18 cellular contexts compared by ENCODE assay signal in genomic region chr6:33981421-33981820, GRCh38.
DNase-seq lines count a peak whose midpoint lies in the region; ATAC-seq, FAIRE-seq and TF ChIP-seq lines count a peak whose summit lies in the region.
"Had no signal": no experiment of that assay in that cellular context is flagged by ENCODE, and none has a peak within 500 bp of the region (broad histone marks: within the 10 kb centered on the region; RNA-seq: fewer than 3 reads in every experiment).

No MANE protein-coding gene starts in this region.

- POLR2A ChIA-PET in SK-N-SH (lab: Yijun Ruan, JAX): no interaction called here

- TF ChIP-seq POLR2A in transverse colon (IDR thresholded peaks at IDR 0.05): no peak

- H3K36me3 ChIP-seq in SK-N-SH (replicated peaks in 1 of 2; ENCODE audit: control insufficient read depth in 1 of 2, insufficient read depth in 2 of 2, low read length in 1 of 2) (no peaks in the 10 kb centered on the region), WERI-Rb-1 (no peaks in the 10 kb centered on the region), transverse colon (no peaks in the 10 kb centered on the region)
- H3K36me3 ChIP-seq: BLaER1 had no signal

- intact Hi-C loops in left colon (cut with DNase I, micrococcal nuclease) (no loop called here), transverse colon (cut with DNase I; ENCODE audit: low total_unique reads) (no loop called here)

- WGBS in SK-N-SH (ENCODE audit: low lambda C conversion rate): 81% methylated on average over 6 of the region's 7 CpGs
- WGBS in transverse colon (ENCODE audit: low coverage in 1 of 2), 2 donors: 67% methylated on average over 7 of the region's 7 CpGs; no CpG with 5 or more reads in 1 of the 2 donors

- H3K4me2 ChIP-seq in SK-N-SH: no peak overlapping the region
- H3K4me2 ChIP-seq: BLaER1, PC-9 had no signal

- no peaks in the 10 kb centered on the region for H3K9me3 ChIP-seq in SK-N-SH
- peaks cover under 1% of the 10 kb centered on the region for H3K9me3 ChIP-seq in WERI-Rb-1 (ENCODE audit: severe bottlenecking)
- H3K9me3 ChIP-seq in transverse colon: no peaks in the 10 kb centered on the region
- H3K9me3 ChIP-seq: BLaER1 had no signal

- H3K27me3 ChIP-seq in SK-N-SH (ENCODE audit: insufficient read depth): peaks cover 7% of the 10 kb centered on the region
- H3K27me3 ChIP-seq in WERI-Rb-1 (ENCODE audit: insufficient read depth, low read depth, severe bottlenecking): no peaks in the 10 kb centered on the region
- H3K27me3 ChIP-seq in transverse colon: peaks cover 4% of the 10 kb centered on the region
- H3K27me3 ChIP-seq: BLaER1 had no signal

- no peaks in the 10 kb centered on the region for H3K9me2 ChIP-seq in SK-N-SH

- H3K79me2 ChIP-seq in SK-N-SH (ENCODE audit: insufficient read depth): no peaks in the 10 kb centered on the region

- H3K4me3 ChIP-seq in SK-N-SH (ENCODE audit: low read depth in 2 of 2, low read length in 1 of 2) (no peak overlapping the region), WERI-Rb-1 (ENCODE audit: low read depth, low read length) (no peak overlapping the region), transverse colon (no peak overlapping the region), foreskin fibroblast (ENCODE audit: low read depth in 1 of 2, low read length in 2 of 2) (no peak overlapping the region)
- H3K4me3 ChIP-seq: BLaER1, PC-9 had no signal

- H3K27ac ChIP-seq in SK-N-SH (ENCODE audit: low read depth in 2 of 2, low read length in 1 of 2) (no peak overlapping the region), WERI-Rb-1 (peak overlapping the region; percentile 95), transverse colon (peak overlapping the region; percentile 8 to 37 (median 30))
- H3K27ac ChIP-seq: 22Rv1, BLaER1, PC-9 had no signal

- no peak for FAIRE-seq in HTR-8/SVneo (lab: Jason Lieb, UNC)

- in situ Hi-C loops in transverse colon (cut with MboI; ENCODE audit: low pct_ligation_motif_present in 1 of 4, low pct_unique_long_range_greater_than_20kb in 1 of 4, low sequenced_read_pairs in 3 of 4): no loop called here

- no peaks in the 10 kb centered on the region for H3F3A ChIP-seq in SK-N-SH (replicated peaks; ENCODE audit: insufficient read depth)

- no peak overlapping the region for H2AFZ ChIP-seq in SK-N-SH (ENCODE audit: low read depth)
- H2AFZ ChIP-seq: PC-9 had no signal

- no peak for TF ChIP-seq CTCF in SK-N-SH (IDR thresholded peaks at IDR 0.05)
- TF ChIP-seq CTCF in WERI-Rb-1 (IDR thresholded peaks at IDR 0.05; ENCODE audit: low read depth, low read length): no peak
- no peak for TF ChIP-seq CTCF in transverse colon (IDR thresholded peaks at IDR 0.05)
- TF ChIP-seq CTCF in foreskin fibroblast (IDR thresholded peaks at IDR 0.05; ENCODE audit: low read depth, low read length): no peak

- no peak overlapping the region for H3K9ac ChIP-seq in SK-N-SH
- H3K9ac ChIP-seq: BLaER1 had no signal

- CTCF ChIA-PET in SK-N-SH (lab: Yijun Ruan, JAX): interaction anchor here (1.2 to 2.3 kb wide), 2 partner anchors 211 to 238 kb away, joined by 4 to 6 read pairs; no protein-coding TSS in a partner anchor

- ATAC-seq in SK-N-SH treated with all-trans-retinoic acid at 6 μM for 48 hours: no peak
- ATAC-seq in left colon: no peak

- H3K4me1 ChIP-seq in SK-N-SH (ENCODE audit: control insufficient read depth in 1 of 2, insufficient read depth in 2 of 2, low read depth in 1 of 2, low read length in 1 of 2): peaks cover 0 to 9% of the 10 kb centered on the region in 2 experiments; a peak in 1 of 4 replicates
- H3K4me1 ChIP-seq in transverse colon: peaks cover 0 to 24% (median 13%) of the 10 kb centered on the region in 4 donors

- TF ChIP-seq EP300 in SK-N-SH (IDR thresholded peaks at IDR 0.05; ENCODE audit: borderline replicate concordance in 1 of 2, low read depth in 1 of 2, low read length in 1 of 2): no peak
- TF ChIP-seq EP300 in transverse colon (IDR thresholded peaks at IDR 0.05; ENCODE audit: low read depth): no peak

- no peak for TF ChIP-seq RAD21 in SK-N-SH (IDR thresholded peaks at IDR 0.05; ENCODE audit: low read length)

- no peaks in the 10 kb centered on the region for H4K20me1 ChIP-seq in SK-N-SH (ENCODE audit: insufficient read depth)
- H4K20me1 ChIP-seq: BLaER1 had no signal

- DNase-seq in SK-N-SH: peak; percentile 4
- peak; percentile 23 for DNase-seq in WERI-Rb-1
- DNase-seq in left colon: peak; percentile 10 to 21
- DNase-seq in transverse colon: no peak
- DNase-seq in SKM-1 (lab: John Stamatoyannopoulos, UW; ENCODE audit: unreplicated experiment): no peak
- DNase-seq in HTR-8/SVneo (ENCODE audit: insufficient read length, low spot score): no peak
- no peak for DNase-seq in foreskin fibroblast
- DNase-seq: GF-D8, Karpas-422, MM.1S, NCI-H1105 treated with DMSO at 0.1 percent for 48 hours, NCI-H187, NCI-H446, NCI-H748 treated with DMSO at 0.1 percent for 48 hours, PC-9 had no signal

TF ChIP-seq in SK-N-SH, 30 proteins besides CTCF, POLR2A, EP300 and RAD21:
- TF ChIP-seq RCOR1 (IDR thresholded peaks at IDR 0.05; ENCODE audit: low read length): no peak
- no peak for TF ChIP-seq ELF1 (IDR thresholded peaks at IDR 0.05)
- no peak for TF ChIP-seq FOSL2 (IDR thresholded peaks at IDR 0.05; ENCODE audit: borderline replicate concordance, low read depth)
- TF ChIP-seq SMC3 (IDR thresholded peaks at IDR 0.05; ENCODE audit: low read depth, low read length): no peak
- TF ChIP-seq NRF1 (IDR thresholded peaks at IDR 0.05; ENCODE audit: low read depth, low read length): no peak
- no peak for TF ChIP-seq NFIC (IDR thresholded peaks at IDR 0.05; ENCODE audit: borderline replicate concordance)
- no peak for TF ChIP-seq REST (IDR thresholded peaks at IDR 0.05; ENCODE audit: low read depth, low read length)
- TF ChIP-seq FOXM1 (IDR thresholded peaks at IDR 0.05; ENCODE audit: low read depth): no peak
- no peak for TF ChIP-seq FOXJ3 (CRISPR knock-in tag; IDR thresholded peaks at IDR 0.05)

TF ChIP-seq in SK-N-SH treated with all-trans-retinoic acid at 6 μM for 48 hours, 23 proteins besides CTCF, POLR2A, EP300 and RAD21:
- no peak for TF ChIP-seq POU6F1 (CRISPR knock-in tag; IDR thresholded peaks at IDR 0.05; ENCODE audit: borderline replicate concordance, low read depth)
- TF ChIP-seq TCF4 (CRISPR knock-in tag; IDR thresholded peaks at IDR 0.05; ENCODE audit: borderline replicate concordance): no peak
- TF ChIP-seq ISL1 (CRISPR knock-in tag; IDR thresholded peaks at IDR 0.05): no peak
- TF ChIP-seq CREB5 (CRISPR knock-in tag; IDR thresholded peaks at IDR 0.05; ENCODE audit: low read depth): no peak
- no peak for TF ChIP-seq CSDC2 (CRISPR knock-in tag; IDR thresholded peaks at IDR 0.05)
- TF ChIP-seq ZFP3 (CRISPR knock-in tag; IDR thresholded peaks at IDR 0.05): no peak
- TF ChIP-seq SNAI2 (CRISPR knock-in tag; IDR thresholded peaks at IDR 0.05): no peak

Comparison
In these comparisons a context has a peak if more than half of its experiments do, and no peak if none do; other contexts are left out.
1. DNase-seq: peak in SK-N-SH (single experiment), WERI-Rb-1 (single experiment) and left colon (2 of 2); none in transverse colon (single experiment), SKM-1 (single experiment), HTR-8/SVneo (single experiment) and foreskin fibroblast (0 of 2).
2. H3K27ac ChIP-seq: peak in WERI-Rb-1 (single experiment) and transverse colon (4 of 4); none in SK-N-SH (0 of 2).